ENCODE assay signal across 30 cellular contexts in genomic region chr6:166938704-166939103, GRCh38.
"Had no signal": no experiment of that assay in that cellular context is flagged by ENCODE, and none has a peak within 500 bp of the region (broad histone marks: within the 10 kb centered on the region; RNA-seq: fewer than 3 reads in every experiment).

No MANE protein-coding gene starts in this region.

- H2AFZ ChIP-seq: hepatocyte had no signal

- H3K9me3 ChIP-seq: heart right ventricle, left lung, lower lobe of right lung, neutrophil, ovary, prostate gland, sigmoid colon, spleen, suprapubic skin, thoracic aorta, tibial artery, uterus had no signal

- H3K27me3 Mint-ChIP-seq: naive thymus-derived CD8-positive, alpha-beta T cell; stimulated activated naive CD8-positive, alpha-beta T cell treated with anti-CD3 and anti-CD28 coated beads, Interleukin-15, Interleukin-2, amounts not matched to agents 100 ng/mL and 50 ng/mL, for 24 hours had no signal

- FAIRE-seq: keratinocyte, small intestine had no signal

- H3K27ac Mint-ChIP-seq: stimulated activated effector memory CD8-positive, alpha-beta T cell treated with anti-CD3 and anti-CD28 coated beads, Interleukin-12 subunit alpha, Interleukin-12 subunit beta, amount 100 ng/mL, for 72 hours; stimulated activated naive CD8-positive, alpha-beta T cell treated with anti-CD3 and anti-CD28 coated beads, Interleukin-15, Interleukin-2, amounts not matched to agents 100 ng/mL and 50 ng/mL, for 24 hours had no signal

- DNase-seq: heart right ventricle; kidney glomerular epithelial cell; left cardiac atrium; left lung; lower lobe of right lung; mammary epithelial cell; mesenchymal stem cell; naive thymus-derived CD8-positive, alpha-beta T cell; occipital lobe; ovary; retina; sigmoid colon; small intestine; spleen; stimulated activated CD4-positive, alpha-beta T cell treated with anti-CD3 and anti-CD28 coated beads, Interleukin-4, amount 100 ng/mL, for 24 hours; stimulated activated naive CD4-positive, alpha-beta T cell; tibial artery; trophoblast cell had no signal

- H3K4me3 Mint-ChIP-seq: naive thymus-derived CD8-positive, alpha-beta T cell; nephron; neural crest cell; stimulated activated effector memory CD8-positive, alpha-beta T cell treated with anti-CD3 and anti-CD28 coated beads, Interleukin-12 subunit alpha, Interleukin-12 subunit beta, amount 100 ng/mL, for 72 hours; stimulated activated naive CD8-positive, alpha-beta T cell treated with anti-CD3 and anti-CD28 coated beads, Interleukin-15, Interleukin-2, amounts not matched to agents 100 ng/mL and 50 ng/mL, for 24 hours had no signal

- H3K27me3 ChIP-seq: heart right ventricle, hepatocyte, left lung, neutrophil, ovary, sigmoid colon, spleen, suprapubic skin, tibial artery, uterus had no signal

- H3K4me3 ChIP-seq: heart right ventricle, hepatocyte, left lung, lower lobe of right lung, ovary, prostate gland, sigmoid colon, spleen, suprapubic skin, thoracic aorta, tibial artery, uterus had no signal

- ATAC-seq: heart right ventricle; left cardiac atrium; left lung; lower lobe of right lung; naive thymus-derived CD8-positive, alpha-beta T cell; right cardiac atrium; stimulated activated effector memory CD8-positive, alpha-beta T cell treated with anti-CD3 and anti-CD28 coated beads, Interleukin-12 subunit alpha, Interleukin-12 subunit beta, amount 100 ng/mL, for 72 hours had no signal

- H3K79me2 ChIP-seq: hepatocyte had no signal

- H3K36me3 ChIP-seq: ovary, prostate gland, uterus had no signal

- H3K27ac ChIP-seq: heart right ventricle, hepatocyte, left lung, lower lobe of right lung, neutrophil, ovary, prostate gland, sigmoid colon, spleen, suprapubic skin, thoracic aorta, tibial artery, uterus had no signal

- H3K4me2 ChIP-seq: hepatocyte had no signal

- H3K4me1 ChIP-seq: heart right ventricle, lower lobe of right lung, prostate gland, sigmoid colon, suprapubic skin, tibial artery, uterus had no signal

- H3K9me3 Mint-ChIP-seq: naive thymus-derived CD8-positive, alpha-beta T cell; neural crest cell; stimulated activated effector memory CD8-positive, alpha-beta T cell treated with anti-CD3 and anti-CD28 coated beads, Interleukin-12 subunit alpha, Interleukin-12 subunit beta, amount 100 ng/mL, for 72 hours; stimulated activated naive CD8-positive, alpha-beta T cell treated with anti-CD3 and anti-CD28 coated beads, Interleukin-15, Interleukin-2, amounts not matched to agents 100 ng/mL and 50 ng/mL, for 24 hours had no signal
